1 cellular context compared by ENCODE assay signal in genomic region chr19:488505-489417, GRCh38.
TF ChIP-seq lines count a peak whose summit lies in the region.

No MANE protein-coding gene starts in this region.

TF ChIP-seq in SK-N-SH, 30 proteins besides CTCF, POLR2A, EP300 and RAD21 (continued from another document):
- TF ChIP-seq USF1 (IDR thresholded peaks at IDR 0.05; ENCODE audit: borderline replicate concordance, low read depth) (0 out of 2 replicates have a peak, but pooled peaks have one; percentile 14), JUND (IDR thresholded peaks at IDR 0.05) (no peak), CHD2 (IDR thresholded peaks at IDR 0.05; ENCODE audit: low read length, partially characterized antibody) (peak; percentile 80), MEF2A (IDR thresholded peaks at IDR 0.05; ENCODE audit: borderline replicate concordance, low read depth) (no peak), REST (IDR thresholded peaks at IDR 0.05; ENCODE audit: low read depth, low read length) (no peak), GABPA (IDR thresholded peaks at IDR 0.05; ENCODE audit: low read depth) (peak; percentile 58), GATA2 (CRISPR knock-in tag; IDR thresholded peaks at IDR 0.05) (no peak), POLR2AphosphoS5 (IDR thresholded peaks at IDR 0.05; ENCODE audit: low read depth, low read length) (peak; percentile 70), EZH2phosphoT487 (IDR thresholded peaks at IDR 0.05; ENCODE audit: borderline replicate concordance, low read depth) (no peak), RXRA (IDR thresholded peaks at IDR 0.05; ENCODE audit: borderline replicate concordance, low read depth) (no peak), NFIC (IDR thresholded peaks at IDR 0.05; ENCODE audit: borderline replicate concordance) (no peak), FOXM1 (IDR thresholded peaks at IDR 0.05; ENCODE audit: low read depth) (no peak), MAX (IDR thresholded peaks at IDR 0.05; ENCODE audit: low read depth) (no peak), RCOR1 (IDR thresholded peaks at IDR 0.05; ENCODE audit: low read length) (no peak), PBX3 (IDR thresholded peaks at IDR 0.05) (peak; percentile 18; the same call in 1 of the 2 replicates), USF2 (IDR thresholded peaks at IDR 0.05; ENCODE audit: borderline replicate concordance, low read depth, low read length) (no peak), SMC3 (IDR thresholded peaks at IDR 0.05; ENCODE audit: low read depth, low read length) (no peak), ZBTB33 (IDR thresholded peaks at IDR 0.05; ENCODE audit: borderline replicate concordance, low read depth) (no peak), TAF1 (IDR thresholded peaks at IDR 0.05; ENCODE audit: borderline replicate concordance, low read depth, low read length) (peak; percentile 81), ELF1 (IDR thresholded peaks at IDR 0.05) (peak; percentile 33; the same call in 1 of the 2 replicates), NRF1 (IDR thresholded peaks at IDR 0.05; ENCODE audit: low read depth, low read length) (peak; percentile 72), MXI1 (IDR thresholded peaks at IDR 0.05; ENCODE audit: low read depth, low read length) (no peak), SIN3A (IDR thresholded peaks at IDR 0.05; ENCODE audit: borderline replicate concordance, low read depth, low read length) (peak; percentile 82), YY1 (IDR thresholded peaks at IDR 0.05; ENCODE audit: low read depth) (peak; percentile 69; the same call in 1 of the 2 replicates), TCF12 (IDR thresholded peaks at IDR 0.05) (no peak), TEAD4 (IDR thresholded peaks at IDR 0.05; ENCODE audit: borderline replicate concordance, insufficient read depth) (no peak), FOXJ3 (CRISPR knock-in tag; IDR thresholded peaks at IDR 0.05) (no peak)
